Comparison of ENCODE assay signal across 19 cellular contexts in genomic region chr9:32866292-32866691, GRCh38.
DNase-seq lines count a peak whose midpoint lies in the region; ATAC-seq lines count a peak whose summit lies in the region.
"Had no signal": no experiment of that assay in that cellular context is flagged by ENCODE, and none has a peak within 500 bp of the region (broad histone marks: within the 10 kb centered on the region; RNA-seq: fewer than 3 reads in every experiment).

No MANE protein-coding gene starts in this region.

- H3K36me3 Mint-ChIP-seq in activated naive CD8-positive, alpha-beta T cell treated with anti-CD3 and anti-CD28 coated beads, Interleukin-2, amount 50 U/mL, for 24 hours (ENCODE audit: low read depth), result no peaks in the 10 kb centered on the region
- H3K36me3 Mint-ChIP-seq: CD4-positive, CD25-positive, alpha-beta regulatory T cell; naive B cell; type B pancreatic cell had no signal

- no peak overlapping the region for H3K4me3 Mint-ChIP-seq in activated naive CD8-positive, alpha-beta T cell treated with anti-CD3 and anti-CD28 coated beads, Interleukin-2, amount 50 U/mL, for 24 hours
- H3K4me3 Mint-ChIP-seq: CD4-positive, CD25-positive, alpha-beta regulatory T cell; type B pancreatic cell had no signal

- ATAC-seq in HG02884 (IDR thresholded peaks at IDR 0.05; ENCODE audit: unreplicated experiment), result peak; percentile 63
- ATAC-seq in activated naive CD8-positive, alpha-beta T cell treated with anti-CD3 and anti-CD28 coated beads, Interleukin-2, amount 50 U/mL, for 24 hours, result peak; percentile 89
- no peak for ATAC-seq in GM18498 (IDR thresholded peaks at IDR 0.05; ENCODE audit: unreplicated experiment)
- ATAC-seq in GM18870 (IDR thresholded peaks at IDR 0.05; ENCODE audit: unreplicated experiment), result no peak
- ATAC-seq: lower lobe of right lung had no signal

- peaks cover 5% of the 10 kb centered on the region for H3K27me3 Mint-ChIP-seq in activated naive CD8-positive, alpha-beta T cell treated with anti-CD3 and anti-CD28 coated beads, Interleukin-2, amount 50 U/mL, for 24 hours
- H3K27me3 Mint-ChIP-seq: CD4-positive, CD25-positive, alpha-beta regulatory T cell had no signal

- H3K27ac Mint-ChIP-seq in activated naive CD8-positive, alpha-beta T cell treated with anti-CD3 and anti-CD28 coated beads, Interleukin-2, amount 50 U/mL, for 24 hours, result peak overlapping the region; percentile 9
- H3K27ac Mint-ChIP-seq: naive B cell, type B pancreatic cell had no signal

- H3K4me1 Mint-ChIP-seq in activated naive CD8-positive, alpha-beta T cell treated with anti-CD3 and anti-CD28 coated beads, Interleukin-2, amount 50 U/mL, for 24 hours, result peaks cover 9% of the 10 kb centered on the region
- H3K4me1 Mint-ChIP-seq: CD4-positive, CD25-positive, alpha-beta regulatory T cell; naive B cell had no signal

- peak; percentile 10 for DNase-seq in activated CD4-positive, alpha-beta T cell treated with anti-CD3 and anti-CD28 coated beads for 48 hours
- no peak for DNase-seq in activated CD4-positive, alpha-beta T cell treated with anti-CD3 and anti-CD28 coated beads for 4 hours
- peak; percentile 7 for DNase-seq in activated naive CD8-positive, alpha-beta T cell treated with anti-CD3 and anti-CD28 coated beads, Interleukin-2, amount 50 U/mL, for 24 hours
- peak; percentile 24 for DNase-seq in stimulated activated CD8-positive, alpha-beta memory T cell treated with anti-CD3 and anti-CD28 coated beads, Interleukin-4, amount 100 ng/mL, for 48 hours
- DNase-seq in KG1 (lab: John Stamatoyannopoulos, UW), result no peak
- DNase-seq: CD4-positive, CD25-positive, alpha-beta regulatory T cell; DMS79 treated with DMSO at 0.1 percent for 48 hours; effector CD4-positive, alpha-beta T cell; esophagus squamous epithelium; HCEC 1CT; lower lobe of right lung; naive B cell; NCI-H226; stimulated activated CD4-positive, alpha-beta T cell treated with anti-CD3 and anti-CD28 coated beads, Interleukin-4, amount 100 ng/mL, for 4 hours; WERI-Rb-1 had no signal

- no peaks in the 10 kb centered on the region for H3K9me3 Mint-ChIP-seq in activated naive CD8-positive, alpha-beta T cell treated with anti-CD3 and anti-CD28 coated beads, Interleukin-2, amount 50 U/mL, for 24 hours
- H3K9me3 Mint-ChIP-seq: naive B cell, type B pancreatic cell had no signal

Comparison
In these comparisons a context has a peak if more than half of its experiments do, and no peak if none do; other contexts are left out.
1. DNase-seq: peak in activated CD4-positive, alpha-beta T cell treated with anti-CD3 and anti-CD28 coated beads for 48 hours (single experiment), activated naive CD8-positive, alpha-beta T cell treated with anti-CD3 and anti-CD28 coated beads, Interleukin-2, amount 50 U/mL, for 24 hours (single experiment) and stimulated activated CD8-positive, alpha-beta memory T cell treated with anti-CD3 and anti-CD28 coated beads, Interleukin-4, amount 100 ng/mL, for 48 hours (single experiment); none in activated CD4-positive, alpha-beta T cell treated with anti-CD3 and anti-CD28 coated beads for 4 hours (0 of 2) and KG1 (single experiment).
2. ATAC-seq: peak in HG02884 (single experiment) and activated naive CD8-positive, alpha-beta T cell treated with anti-CD3 and anti-CD28 coated beads, Interleukin-2, amount 50 U/mL, for 24 hours (single experiment); none in GM18498 (single experiment) and GM18870 (single experiment).